In genomic region chr9:70119786-70120185, GRCh38 we compare ENCODE assay signal across 1 cellular context.
TF ChIP-seq lines count a peak whose summit lies in the region.

No MANE protein-coding gene starts in this region.

TF ChIP-seq in SK-N-SH treated with all-trans-retinoic acid at 6 μM for 48 hours, 23 proteins besides CTCF, POLR2A, EP300 and RAD21 (continued from another document):
- TF ChIP-seq CREB5 (CRISPR knock-in tag; IDR thresholded peaks at IDR 0.05; ENCODE audit: low read depth) (no peak), OSR1 (CRISPR knock-in tag; IDR thresholded peaks at IDR 0.05) (no peak), PATZ1 (CRISPR knock-in tag; IDR thresholded peaks at IDR 0.05; ENCODE audit: borderline replicate concordance) (no peak), GLIS3 (CRISPR knock-in tag; IDR thresholded peaks at IDR 0.05) (no peak), ZNF8 (CRISPR knock-in tag; IDR thresholded peaks at IDR 0.05) (no peak), CSDC2 (CRISPR knock-in tag; IDR thresholded peaks at IDR 0.05) (no peak), ZNF70 (CRISPR knock-in tag; IDR thresholded peaks at IDR 0.05) (no peak), ZNF565 (CRISPR knock-in tag; conservative IDR thresholded peaks at IDR 0.05; ENCODE audit: low read depth) (no peak), ZFP30 (CRISPR knock-in tag; IDR thresholded peaks at IDR 0.05) (no peak), ZFP3 (CRISPR knock-in tag; IDR thresholded peaks at IDR 0.05) (no peak), ESRRG (CRISPR knock-in tag; IDR thresholded peaks at IDR 0.05) (no peak)
